19 cellular contexts compared by ENCODE assay signal in genomic region chr17:40286473-40286872, GRCh38.
"Had no signal": no experiment of that assay in that cellular context is flagged by ENCODE, and none has a peak within 500 bp of the region (broad histone marks: within the 10 kb centered on the region; RNA-seq: fewer than 3 reads in every experiment).

No MANE protein-coding gene starts in this region.

- H3K9me3 ChIP-seq: gastroesophageal sphincter, sigmoid colon, stomach, suprapubic skin, tibial nerve had no signal

- DNase-seq: activated B cell treated with CpG ODN at 0.5 μM for 24 hours; activated CD4-positive, alpha-beta T cell treated with anti-CD3 and anti-CD28 coated beads for 4 hours; activated effector memory CD4-positive, alpha-beta T cell treated with anti-CD3 and anti-CD28 coated beads, Interleukin-2, amount 50 U/mL, for 16 hours; activated naive CD8-positive, alpha-beta T cell treated with anti-CD3 and anti-CD28 coated beads, Interleukin-2, amount 10 ng/mL, durations not matched to agents 7 days and 5 days; activated T-cell treated with anti-CD3 and anti-CD28 coated beads, Interleukin-2, amount 50 U/mL, for 1 hour; cortex of kidney; islet precursor cell; left cardiac atrium; posterior cingulate gyrus; sigmoid colon; stimulated activated CD4-positive, alpha-beta T cell treated with anti-CD3 and anti-CD28 coated beads, Interleukin-15, amount 100 ng/mL, for 24 hours; stomach; T1000 had no signal

- H3K27me3 Mint-ChIP-seq: activated B cell treated with CpG ODN at 0.5 μM for 24 hours; activated naive CD8-positive, alpha-beta T cell treated with anti-CD3 and anti-CD28 coated beads, Interleukin-2, amount 10 ng/mL, durations not matched to agents 7 days and 5 days; stimulated activated memory B cell treated with anti-CD40 and anti-IgM and Interleukin-4, amounts not matched to agents 10 μg/mL and 1 μg/mL and 100 μg/mL, for 72 hours had no signal

- H3K27ac ChIP-seq: suprapubic skin had no signal

- H3K27me3 ChIP-seq: gastroesophageal sphincter, sigmoid colon, stomach, suprapubic skin, tibial nerve had no signal

- ATAC-seq: gastroesophageal sphincter had no signal

- H3K4me3 ChIP-seq: suprapubic skin had no signal

- H3K9me3 Mint-ChIP-seq: activated B cell treated with CpG ODN at 0.5 μM for 24 hours; activated naive CD8-positive, alpha-beta T cell treated with anti-CD3 and anti-CD28 coated beads, Interleukin-2, amount 10 ng/mL, durations not matched to agents 7 days and 5 days; neural crest cell; stimulated activated memory B cell treated with anti-CD40 and anti-IgM and Interleukin-4, amounts not matched to agents 10 μg/mL and 1 μg/mL and 100 μg/mL, for 72 hours had no signal

- H3K4me3 Mint-ChIP-seq: activated B cell treated with CpG ODN at 0.5 μM for 24 hours; stimulated activated memory B cell treated with anti-CD40 and anti-IgM and Interleukin-4, amounts not matched to agents 10 μg/mL and 1 μg/mL and 100 μg/mL, for 72 hours had no signal

- FAIRE-seq: urothelium cell line had no signal

- H3K27ac Mint-ChIP-seq: activated B cell treated with CpG ODN at 0.5 μM for 24 hours; stimulated activated memory B cell treated with anti-CD40 and anti-IgM and Interleukin-4, amounts not matched to agents 10 μg/mL and 1 μg/mL and 100 μg/mL, for 72 hours had no signal
